7 cellular contexts compared by ENCODE assay signal in genomic region chr3:15428539-15428938, GRCh38. TPM values are rescaled to one million over a fixed set of nuclear protein-coding genes. Genes with fewer than 3 reads are reported as not detected.
A peak's percentile ranks its signal among the peaks of the same experiment; 100 is the strongest.
DNase-seq lines count a peak whose midpoint lies in the region; ATAC-seq, FAIRE-seq and TF ChIP-seq lines count a peak whose summit lies in the region.

No MANE protein-coding gene starts in this region.

- H3K4me3 ChIP-seq in muscle layer of colon (ENCODE audit: low read depth in 1 of 2, low read length in 2 of 2) = peak overlapping the region in 1 of 2 donors; percentile 98

- no peak for TF ChIP-seq POLR2A in H54 (IDR thresholded peaks at IDR 0.05; ENCODE audit: low read depth, low read length)

- H3K27me3 ChIP-seq in muscle layer of colon (ENCODE audit: control insufficient read depth in 1 of 2, insufficient read depth in 2 of 2, low read length in 2 of 2) = no peaks in the 10 kb centered on the region

- H3K9ac ChIP-seq in muscle layer of colon (ENCODE audit: low read length) = peak overlapping the region; percentile 80

- peak; percentile 41 for DNase-seq in H54 (ENCODE audit: insufficient read length, low spot score)
- DNase-seq in RCC 7860 (ENCODE audit: low spot score) = peak; percentile 60
- peak; percentile 23 for DNase-seq in dermis blood vessel endothelial cell
- no peak for DNase-seq in NCI-H2107 (lab: John Stamatoyannopoulos, UW)
- no peak for DNase-seq in iPS-NIHi7 (ENCODE audit: extremely low spot score)

- H3K36me3 ChIP-seq in muscle layer of colon (ENCODE audit: insufficient read depth, low read length) = peaks cover 23% of the 10 kb centered on the region

- FAIRE-seq in H54 (lab: Jason Lieb, UNC) = peak; percentile 72
- FAIRE-seq in RCC 7860 (lab: Jason Lieb, UNC) = no peak

- ATAC-seq in HG02642 (IDR thresholded peaks at IDR 0.05; ENCODE audit: poor library complexity, unreplicated experiment) = no peak

- H3K9me3 ChIP-seq in muscle layer of colon (ENCODE audit: low read length) = no peaks in the 10 kb centered on the region

- no peak overlapping the region for H3K27ac ChIP-seq in muscle layer of colon (ENCODE audit: low read depth, low read length)

- H3K4me1 ChIP-seq in muscle layer of colon (ENCODE audit: insufficient read depth, low read length) = peaks cover 8% of the 10 kb centered on the region

RNA-seq across cellular contexts. Expression of gene EAF1, which starts 1.1 kb away (rescaled TPM):
- total RNA-seq in dermis blood vessel endothelial cell = 23.6 and 25.7 TPM in 2 replicates

RNA-seq across cellular contexts. Expression of gene METTL6, which starts 1.2 kb away (rescaled TPM):
- 25.4 and 28.2 TPM in 2 replicates for total RNA-seq in dermis blood vessel endothelial cell

Comparison
In these comparisons a context has a peak if more than half of its experiments do, and no peak if none do; other contexts are left out.
1. DNase-seq: peak in H54 (single experiment), RCC 7860 (single experiment) and dermis blood vessel endothelial cell (single experiment); none in NCI-H2107 (single experiment) and iPS-NIHi7 (single experiment).